21 cellular contexts compared by ENCODE assay signal in genomic region chr7:73679709-73680108, GRCh38. TPM values are rescaled to one million over a fixed set of nuclear protein-coding genes. Genes with fewer than 3 reads are reported as not detected.
"Had no signal": no experiment of that assay in that cellular context is flagged by ENCODE, and none has a peak within 500 bp of the region (broad histone marks: within the 10 kb centered on the region; RNA-seq: fewer than 3 reads in every experiment).

No MANE protein-coding gene starts in this region.

- ATAC-seq: right cardiac atrium; stimulated activated effector memory CD8-positive, alpha-beta T cell treated with anti-CD3 and anti-CD28 coated beads, Interleukin-12 subunit alpha, Interleukin-12 subunit beta, amount 100 ng/mL, for 72 hours had no signal

- H3K36me3 ChIP-seq: prostate gland had no signal

- H3K27me3 Mint-ChIP-seq: activated naive CD8-positive, alpha-beta T cell had no signal

- H3K9me3 Mint-ChIP-seq: stimulated activated effector memory CD8-positive, alpha-beta T cell treated with anti-CD3 and anti-CD28 coated beads, Interleukin-12 subunit alpha, Interleukin-12 subunit beta, amount 100 ng/mL, for 72 hours; T-helper 1 cell treated with Interleukin-12 subunit alpha and Interleukin-12 subunit beta and Interleukin-4 antibody, amounts not matched to agents 30 μg/mL and 1 μg/mL, for 36 hours had no signal

- H3K27me3 ChIP-seq: dorsolateral prefrontal cortex, hepatocyte, stomach had no signal

- H2AFZ ChIP-seq: hepatocyte had no signal

- H3K27ac Mint-ChIP-seq: activated naive CD8-positive, alpha-beta T cell; stimulated activated effector memory CD8-positive, alpha-beta T cell treated with anti-CD3 and anti-CD28 coated beads, Interleukin-12 subunit alpha, Interleukin-12 subunit beta, amount 100 ng/mL, for 72 hours; T-helper 1 cell treated with Interleukin-12 subunit alpha and Interleukin-12 subunit beta and Interleukin-4 antibody, amounts not matched to agents 30 μg/mL and 1 μg/mL, for 36 hours had no signal

- H3K4me3 Mint-ChIP-seq: activated naive CD8-positive, alpha-beta T cell; stimulated activated effector memory CD8-positive, alpha-beta T cell treated with anti-CD3 and anti-CD28 coated beads, Interleukin-12 subunit alpha, Interleukin-12 subunit beta, amount 100 ng/mL, for 72 hours; T-helper 1 cell treated with Interleukin-12 subunit alpha and Interleukin-12 subunit beta and Interleukin-4 antibody, amounts not matched to agents 30 μg/mL and 1 μg/mL, for 36 hours had no signal

- DNase-seq: activated CD4-positive, alpha-beta T cell treated with anti-CD3 and anti-CD28 coated beads, Interleukin-2, amount 50 U/mL, for 1 hour; amygdala; caudate nucleus; dorsolateral prefrontal cortex; foreskin fibroblast; islet precursor cell; midbrain; right cardiac atrium; stimulated activated CD4-positive, alpha-beta T cell treated with anti-CD3 and anti-CD28 coated beads, Interleukin-4, amount 100 ng/mL, for 1 hour; stomach had no signal

- H3K4me2 ChIP-seq: smooth muscle cell had no signal

- H3K4me3 ChIP-seq: hepatocyte, lung, prostate gland, smooth muscle cell, stomach had no signal

- H3K27ac ChIP-seq: epithelial cell of prostate, hepatocyte, prostate gland, stomach had no signal

- H3K9me3 ChIP-seq: prostate gland, stomach had no signal

RNA-seq across cellular contexts. Expression of gene MLXIPL, which starts 55.4 kb away (rescaled TPM):
- total RNA-seq: activated CD8-positive, alpha-beta memory T cell treated with anti-CD3 and anti-CD28 coated beads for 36 hours; glomerular endothelial cell; smooth muscle cell; temporal lobe had no signal
- polyA plus RNA-seq: smooth muscle cell had no signal
